In the genomic region with DNA sequence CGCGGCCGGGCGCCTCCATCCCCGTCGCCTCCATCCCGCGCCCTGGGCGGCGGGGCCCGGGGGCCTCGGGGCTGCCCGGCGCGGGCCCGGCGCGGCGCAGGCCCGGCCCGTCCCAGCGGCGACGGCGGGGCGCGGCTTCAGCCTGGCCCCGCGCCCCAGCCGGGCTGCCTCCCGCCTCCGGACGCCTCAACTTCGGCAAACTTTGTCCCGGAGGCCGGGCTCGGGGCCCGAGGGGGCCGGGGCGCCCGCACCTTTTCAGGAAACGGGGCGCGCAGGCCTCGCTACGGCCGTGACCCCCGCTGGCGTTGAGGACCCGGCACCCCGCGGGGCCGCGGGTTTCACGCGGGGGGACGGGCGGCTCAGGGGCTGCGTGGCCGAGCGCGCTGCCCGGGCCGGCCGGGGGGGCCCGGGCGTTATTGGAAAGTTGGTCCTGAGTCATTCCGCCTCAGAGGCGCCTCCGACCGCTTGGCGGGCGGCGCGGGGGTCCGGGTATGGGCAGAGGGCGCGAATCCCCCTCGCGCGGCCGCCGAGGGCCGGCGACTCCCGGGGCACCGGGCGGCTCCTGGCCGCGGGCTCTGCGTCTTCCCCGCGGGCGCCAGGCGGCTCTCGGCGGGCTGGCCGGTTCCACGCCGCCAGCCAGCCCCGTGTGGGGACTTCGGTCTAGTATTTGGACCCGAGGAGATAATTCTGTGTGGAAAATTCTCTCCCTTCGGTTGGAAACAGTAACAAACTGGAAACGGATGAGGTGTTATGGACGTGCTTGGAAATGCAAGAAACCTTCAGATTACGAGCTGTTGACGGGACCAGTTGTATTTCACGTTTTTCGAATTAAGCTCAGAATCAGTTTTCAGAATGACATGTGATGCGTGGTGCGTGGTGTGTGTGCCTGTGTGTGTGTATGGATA, we compare ENCODE assay signal across 8 cellular contexts. TPM values are rescaled to one million over a fixed set of nuclear protein-coding genes. Genes with fewer than 3 reads are reported as not detected.
A peak's percentile ranks its signal among the peaks of the same experiment; 100 is the strongest.
DNase-seq lines count a peak whose midpoint lies in the region; ATAC-seq and TF ChIP-seq lines count a peak whose summit lies in the region.

No MANE protein-coding gene starts in this region.

- H3K27ac Mint-ChIP-seq in activated CD4-positive, alpha-beta memory T cell treated with anti-CD3 and anti-CD28 coated beads for 36 hours, result peak overlapping the region; percentile 95
- H3K27ac Mint-ChIP-seq in naive thymus-derived CD8-positive, alpha-beta T cell, result peak overlapping the region; percentile 84 to 97 (median 94)

- no peak for DNase-seq in AG09309 (ENCODE audit: low read depth)
- peak; percentile 51 for DNase-seq in activated CD4-positive, alpha-beta memory T cell treated with anti-CD3 and anti-CD28 coated beads for 36 hours
- no peak for DNase-seq in esophagus squamous epithelium (lab: John Stamatoyannopoulos, UW)
- peak in 8 of 10 donors; percentile 7 to 54 (median 26) for DNase-seq in naive thymus-derived CD8-positive, alpha-beta T cell
- DNase-seq in GDM1 (lab: John Stamatoyannopoulos, UW), result no peak

- peak; percentile 16 for ATAC-seq in HG03521 (IDR thresholded peaks at IDR 0.05; ENCODE audit: unreplicated experiment)
- peak; percentile 19 to 45 for ATAC-seq in naive thymus-derived CD8-positive, alpha-beta T cell

- H3K27ac ChIP-seq in esophagus squamous epithelium (peak overlapping the region; percentile 72 to 93 (median 90)), urinary bladder (ENCODE audit: low read depth) (peak overlapping the region; percentile 48)

- H3K4me1 ChIP-seq in esophagus squamous epithelium, result peaks cover 9 to 55% (median 17%) of the 10 kb centered on the region in 3 donors
- H3K4me1 ChIP-seq in urinary bladder (ENCODE audit: insufficient read depth), result no peaks in the 10 kb centered on the region

- H3K36me3 ChIP-seq in esophagus squamous epithelium (no peaks in the 10 kb centered on the region), urinary bladder (ENCODE audit: insufficient read depth) (no peaks in the 10 kb centered on the region)

- POLR2A ChIA-PET in activated CD4-positive, alpha-beta memory T cell treated with anti-CD3 and anti-CD28 coated beads for 36 hours (lab: Charles Lee), result interaction anchor here (1.0 to 1.4 kb wide), 3 partner anchors 28 to 45 kb away, joined by 3 to 6 read pairs (median 5); no protein-coding TSS in a partner anchor
- POLR2A ChIA-PET in naive thymus-derived CD8-positive, alpha-beta T cell (lab: Charles Lee), result interaction anchor here (0.5 to 1.1 kb wide), 5 partner anchors 30 to 171 kb away, joined by 3 to 5 read pairs (median 4); no protein-coding TSS in a partner anchor

- peaks cover 32% of the 10 kb centered on the region for H3K36me3 Mint-ChIP-seq in activated CD4-positive, alpha-beta memory T cell treated with anti-CD3 and anti-CD28 coated beads for 36 hours
- peaks cover 0 to 9% (median 0%) of the 10 kb centered on the region in 3 donors for H3K36me3 Mint-ChIP-seq in naive thymus-derived CD8-positive, alpha-beta T cell

- H3K27me3 ChIP-seq in esophagus squamous epithelium, result no peaks in the 10 kb centered on the region

- H3K4me3 Mint-ChIP-seq in activated CD4-positive, alpha-beta memory T cell treated with anti-CD3 and anti-CD28 coated beads for 36 hours, result peak overlapping the region; percentile 90
- H3K4me3 Mint-ChIP-seq in naive thymus-derived CD8-positive, alpha-beta T cell, result peak overlapping the region; percentile 80 to 97 (median 90)

- TF ChIP-seq CTCF in AG09309 (IDR thresholded peaks at IDR 0.05; ENCODE audit: control insufficient read depth, insufficient read depth, low read depth, low read length, missing control alignments) (no peak), esophagus squamous epithelium (IDR thresholded peaks at IDR 0.05) (no peak)

- intact Hi-C loops in activated CD4-positive, alpha-beta memory T cell treated with anti-CD3 and anti-CD28 coated beads for 36 hours (cut with micrococcal nuclease), result loop anchor here (5.0 to 10.0 kb wide), 3 partner anchors 81 to 256 kb away; a partner anchor contains a TSS
- intact Hi-C loops in esophagus squamous epithelium (cut with DNase I), result no loop called here

- H3K4me3 ChIP-seq in AG09309 (ENCODE audit: control insufficient read depth, low read depth, low read length) (peak overlapping the region; percentile 38), esophagus squamous epithelium (peak overlapping the region; percentile 64 to 99 (median 96)), urinary bladder (ENCODE audit: low read depth, low read length) (peak overlapping the region; percentile 93)

- no peaks in the 10 kb centered on the region for H3K9me3 Mint-ChIP-seq in activated CD4-positive, alpha-beta memory T cell treated with anti-CD3 and anti-CD28 coated beads for 36 hours
- H3K9me3 Mint-ChIP-seq in naive thymus-derived CD8-positive, alpha-beta T cell, result no peaks in the 10 kb centered on the region

- CTCF ChIA-PET in activated CD4-positive, alpha-beta memory T cell treated with anti-CD3 and anti-CD28 coated beads for 36 hours (lab: Charles Lee), result interaction anchor here (1.9 kb wide), 1 partner anchor 41 kb away, joined by 7 read pairs; no protein-coding TSS in a partner anchor

- H3K9me3 ChIP-seq in esophagus squamous epithelium, result no peaks in the 10 kb centered on the region

- peaks cover 58% of the 10 kb centered on the region for H3K4me1 Mint-ChIP-seq in activated CD4-positive, alpha-beta memory T cell treated with anti-CD3 and anti-CD28 coated beads for 36 hours (ENCODE audit: low read depth)
- H3K4me1 Mint-ChIP-seq in naive thymus-derived CD8-positive, alpha-beta T cell, result peaks cover 36 to 70% (median 60%) of the 10 kb centered on the region in 4 donors

- TF ChIP-seq POLR2A in GM18951 (IDR thresholded peaks at IDR 0.05; ENCODE audit: extremely low read depth, insufficient read depth, insufficient read length), result peak; percentile 7
- no peak for TF ChIP-seq POLR2A in esophagus squamous epithelium (IDR thresholded peaks at IDR 0.05)

- H3K27me3 Mint-ChIP-seq in activated CD4-positive, alpha-beta memory T cell treated with anti-CD3 and anti-CD28 coated beads for 36 hours, result no peaks in the 10 kb centered on the region
- peaks cover 0 to 1% (median 0%) of the 10 kb centered on the region in 5 donors for H3K27me3 Mint-ChIP-seq in naive thymus-derived CD8-positive, alpha-beta T cell

- WGBS in esophagus squamous epithelium, 2 donors, result 0% methylated on average over 6 to 10 of the region's 112 CpGs
- WGBS in urinary bladder, result 1% methylated on average over 112 of the region's 112 CpGs

- in situ Hi-C loops in GM18951 (cut with MboI; ENCODE audit: low sequenced_read_pairs, unreplicated experiment), result no loop called here

RNA-seq across cellular contexts. Expression of a gene that starts 0.7 kb away (rescaled TPM):
- total RNA-seq in activated CD4-positive, alpha-beta memory T cell treated with anti-CD3 and anti-CD28 coated beads for 36 hours, result 10 to 100 TPM; 68.8 to 73.6 TPM
- total RNA-seq in esophagus squamous epithelium (10 to 100 TPM; 11.2 to 19.3 (median 13.2) TPM), urinary bladder (12.4 TPM)
- total RNA-seq in naive thymus-derived CD8-positive, alpha-beta T cell, result 10 to 100 TPM; 40.8 to 45.2 TPM
- 10 to 100 TPM; 13.3 to 18.5 (median 13.8) TPM for polyA plus RNA-seq in naive thymus-derived CD8-positive, alpha-beta T cell
- polyA plus RNA-seq in urinary bladder, result 8.8 TPM

Comparison
In these comparisons a context has a peak if more than half of its experiments do, and no peak if none do; other contexts are left out.
1. DNase-seq: peak in activated CD4-positive, alpha-beta memory T cell treated with anti-CD3 and anti-CD28 coated beads for 36 hours (single experiment) and naive thymus-derived CD8-positive, alpha-beta T cell (8 of 10); none in AG09309 (single experiment), esophagus squamous epithelium (single experiment) and GDM1 (single experiment).
2. H3K4me3 ChIP-seq: peak in every context shown above with its lines; median percentile 96 in esophagus squamous epithelium; 93 in urinary bladder; 38 in AG09309.